ENCODE assay signal across 1 cellular context in the genomic region with DNA sequence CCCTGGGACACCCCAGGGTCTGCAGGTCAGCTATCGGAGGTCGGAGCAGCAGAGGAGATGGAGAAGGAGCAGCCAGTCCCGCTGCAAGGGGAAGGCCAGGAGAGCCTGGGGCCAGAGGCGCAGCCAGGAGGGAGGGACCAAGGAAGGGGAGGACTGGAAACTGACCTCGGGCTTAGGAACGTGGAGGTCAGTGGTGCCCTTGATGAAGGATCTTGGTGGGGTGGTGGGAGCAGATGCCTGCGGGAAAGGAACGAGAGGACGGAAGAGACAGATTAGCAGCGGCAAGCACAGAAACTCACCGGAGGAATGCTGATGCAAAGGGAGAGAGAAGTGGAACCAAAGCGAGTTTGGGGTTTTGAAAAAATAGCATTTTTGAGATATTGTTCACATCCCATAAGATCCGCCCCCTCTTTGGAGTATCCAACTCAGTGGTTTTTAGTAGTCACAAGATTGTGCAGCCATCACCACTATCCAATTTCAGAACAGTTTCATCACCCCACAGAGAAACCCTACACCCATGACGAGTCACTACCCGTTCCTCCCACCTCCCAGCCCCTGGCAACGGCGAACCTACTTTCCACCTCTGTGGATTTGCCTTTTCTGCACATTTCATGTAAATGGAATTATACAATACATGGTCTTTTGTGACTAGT.
TF ChIP-seq lines count a peak whose summit lies in the region.

No MANE protein-coding gene starts in this region.

TF ChIP-seq in K562, 482 proteins besides CTCF, POLR2A, EP300 and RAD21 (continued from another document and continues in another):
- no peak for TF ChIP-seq PATZ1 (CRISPR knock-in tag; IDR thresholded peaks at IDR 0.05; ENCODE audit: borderline replicate concordance)
- no peak for TF ChIP-seq BHLHE40 (IDR thresholded peaks at IDR 0.05; ENCODE audit: low read length)
- TF ChIP-seq, protein P1, sequence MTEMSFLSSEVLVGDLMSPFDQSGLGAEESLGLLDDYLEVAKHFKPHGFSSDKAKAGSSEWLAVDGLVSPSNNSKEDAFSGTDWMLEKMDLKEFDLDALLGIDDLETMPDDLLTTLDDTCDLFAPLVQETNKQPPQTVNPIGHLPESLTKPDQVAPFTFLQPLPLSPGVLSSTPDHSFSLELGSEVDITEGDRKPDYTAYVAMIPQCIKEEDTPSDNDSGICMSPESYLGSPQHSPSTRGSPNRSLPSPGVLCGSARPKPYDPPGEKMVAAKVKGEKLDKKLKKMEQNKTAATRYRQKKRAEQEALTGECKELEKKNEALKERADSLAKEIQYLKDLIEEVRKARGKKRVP (CRISPR knock-in tag; IDR thresholded peaks at IDR 0.05) = peak; percentile 96
- TF ChIP-seq FOXK2 (conservative IDR thresholded peaks at IDR 0.05 in 1 of 2, IDR thresholded peaks at IDR 0.05 in 1 of 2; ENCODE audit: low read depth in 2 of 2) = no peak
- TF ChIP-seq RCOR1 (IDR thresholded peaks at IDR 0.05; ENCODE audit: borderline replicate concordance in 1 of 2, low read depth in 2 of 2, low read length in 2 of 2) = peak in 1 of 2 experiments; percentile 42; a peak in 2 of 4 replicates
- no peak for TF ChIP-seq CHD4 (IDR thresholded peaks at IDR 0.05; ENCODE audit: insufficient read depth, insufficient replicate concordance, low read depth, low read length, poor library complexity, severe bottlenecking)
- no peak for TF ChIP-seq ZNF280A (IDR thresholded peaks at IDR 0.05; ENCODE audit: low read depth, partially characterized antibody)
- TF ChIP-seq SMAD1 (IDR thresholded peaks at IDR 0.05; ENCODE audit: low read depth, low read length, partially characterized antibody) = no peak
- TF ChIP-seq ZNF551 (CRISPR knock-in tag; IDR thresholded peaks at IDR 0.05) = no peak
- no peak for TF ChIP-seq CCNT2 (IDR thresholded peaks at IDR 0.05; ENCODE audit: borderline replicate concordance, extremely low read depth, insufficient read length, low read depth, low read length)
- 0 out of 2 replicates have a peak, but pooled peaks have one; percentile 12 for TF ChIP-seq ZNF830 (CRISPR knock-in tag; IDR thresholded peaks at IDR 0.05)
- no peak; the same call in 1 of the 2 replicates for TF ChIP-seq TAF7 (tag; IDR thresholded peaks at IDR 0.05)
- TF ChIP-seq HMG20B (CRISPR knock-in tag; IDR thresholded peaks at IDR 0.05) = no peak
- TF ChIP-seq ZNF197 (CRISPR knock-in tag; IDR thresholded peaks at IDR 0.05; ENCODE audit: low read depth) = no peak
- 0 out of 2 replicates have a peak, but pooled peaks have one; percentile 14 for TF ChIP-seq IRF9 (tag; IDR thresholded peaks at IDR 0.05)
- TF ChIP-seq C11orf30 (IDR thresholded peaks at IDR 0.05; ENCODE audit: low read depth) = peak; percentile 27
- peak; percentile 37 for TF ChIP-seq MAFG (tag; conservative IDR thresholded peaks at IDR 0.05)
- TF ChIP-seq CHCHD3 (CRISPR knock-in tag; IDR thresholded peaks at IDR 0.05) = no peak
- TF ChIP-seq FOS (IDR thresholded peaks at IDR 0.05; ENCODE audit: extremely low read depth, insufficient read length) = no peak
- no peak for TF ChIP-seq CLOCK (CRISPR knock-in tag; IDR thresholded peaks at IDR 0.05; ENCODE audit: borderline replicate concordance)
- TF ChIP-seq SMARCB1 (IDR thresholded peaks at IDR 0.05; ENCODE audit: insufficient read length, low read depth) = no peak
- TF ChIP-seq ZNF146 (CRISPR knock-in tag; IDR thresholded peaks at IDR 0.05; ENCODE audit: unreplicated experiment) = no peak
- TF ChIP-seq ZNF584 (CRISPR knock-in tag; IDR thresholded peaks at IDR 0.05; ENCODE audit: low read depth) = peak; percentile 29; the same call in 1 of the 2 replicates
- TF ChIP-seq HMBOX1 (IDR thresholded peaks at IDR 0.05) = no peak
- no peak for TF ChIP-seq NCOA1 (IDR thresholded peaks at IDR 0.05; ENCODE audit: low read depth)
- TF ChIP-seq, protein P2, sequence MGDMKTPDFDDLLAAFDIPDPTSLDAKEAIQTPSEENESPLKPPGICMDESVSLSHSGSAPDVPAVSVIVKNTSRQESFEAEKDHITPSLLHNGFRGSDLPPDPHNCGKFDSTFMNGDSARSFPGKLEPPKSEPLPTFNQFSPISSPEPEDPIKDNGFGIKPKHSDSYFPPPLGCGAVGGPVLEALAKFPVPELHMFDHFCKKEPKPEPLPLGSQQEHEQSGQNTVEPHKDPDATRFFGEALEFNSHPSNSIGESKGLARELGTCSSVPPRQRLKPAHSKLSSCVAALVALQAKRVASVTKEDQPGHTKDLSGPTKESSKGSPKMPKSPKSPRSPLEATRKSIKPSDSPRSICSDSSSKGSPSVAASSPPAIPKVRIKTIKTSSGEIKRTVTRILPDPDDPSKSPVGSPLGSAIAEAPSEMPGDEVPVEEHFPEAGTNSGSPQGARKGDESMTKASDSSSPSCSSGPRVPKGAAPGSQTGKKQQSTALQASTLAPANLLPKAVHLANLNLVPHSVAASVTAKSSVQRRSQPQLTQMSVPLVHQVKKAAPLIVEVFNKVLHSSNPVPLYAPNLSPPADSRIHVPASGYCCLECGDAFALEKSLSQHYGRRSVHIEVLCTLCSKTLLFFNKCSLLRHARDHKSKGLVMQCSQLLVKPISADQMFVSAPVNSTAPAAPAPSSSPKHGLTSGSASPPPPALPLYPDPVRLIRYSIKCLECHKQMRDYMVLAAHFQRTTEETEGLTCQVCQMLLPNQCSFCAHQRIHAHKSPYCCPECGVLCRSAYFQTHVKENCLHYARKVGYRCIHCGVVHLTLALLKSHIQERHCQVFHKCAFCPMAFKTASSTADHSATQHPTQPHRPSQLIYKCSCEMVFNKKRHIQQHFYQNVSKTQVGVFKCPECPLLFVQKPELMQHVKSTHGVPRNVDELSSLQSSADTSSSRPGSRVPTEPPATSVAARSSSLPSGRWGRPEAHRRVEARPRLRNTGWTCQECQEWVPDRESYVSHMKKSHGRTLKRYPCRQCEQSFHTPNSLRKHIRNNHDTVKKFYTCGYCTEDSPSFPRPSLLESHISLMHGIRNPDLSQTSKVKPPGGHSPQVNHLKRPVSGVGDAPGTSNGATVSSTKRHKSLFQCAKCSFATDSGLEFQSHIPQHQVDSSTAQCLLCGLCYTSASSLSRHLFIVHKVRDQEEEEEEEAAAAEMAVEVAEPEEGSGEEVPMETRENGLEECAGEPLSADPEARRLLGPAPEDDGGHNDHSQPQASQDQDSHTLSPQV (IDR thresholded peaks at IDR 0.05) = peak; percentile 57; the same call in 1 of the 2 replicates
- TF ChIP-seq, protein P3, sequence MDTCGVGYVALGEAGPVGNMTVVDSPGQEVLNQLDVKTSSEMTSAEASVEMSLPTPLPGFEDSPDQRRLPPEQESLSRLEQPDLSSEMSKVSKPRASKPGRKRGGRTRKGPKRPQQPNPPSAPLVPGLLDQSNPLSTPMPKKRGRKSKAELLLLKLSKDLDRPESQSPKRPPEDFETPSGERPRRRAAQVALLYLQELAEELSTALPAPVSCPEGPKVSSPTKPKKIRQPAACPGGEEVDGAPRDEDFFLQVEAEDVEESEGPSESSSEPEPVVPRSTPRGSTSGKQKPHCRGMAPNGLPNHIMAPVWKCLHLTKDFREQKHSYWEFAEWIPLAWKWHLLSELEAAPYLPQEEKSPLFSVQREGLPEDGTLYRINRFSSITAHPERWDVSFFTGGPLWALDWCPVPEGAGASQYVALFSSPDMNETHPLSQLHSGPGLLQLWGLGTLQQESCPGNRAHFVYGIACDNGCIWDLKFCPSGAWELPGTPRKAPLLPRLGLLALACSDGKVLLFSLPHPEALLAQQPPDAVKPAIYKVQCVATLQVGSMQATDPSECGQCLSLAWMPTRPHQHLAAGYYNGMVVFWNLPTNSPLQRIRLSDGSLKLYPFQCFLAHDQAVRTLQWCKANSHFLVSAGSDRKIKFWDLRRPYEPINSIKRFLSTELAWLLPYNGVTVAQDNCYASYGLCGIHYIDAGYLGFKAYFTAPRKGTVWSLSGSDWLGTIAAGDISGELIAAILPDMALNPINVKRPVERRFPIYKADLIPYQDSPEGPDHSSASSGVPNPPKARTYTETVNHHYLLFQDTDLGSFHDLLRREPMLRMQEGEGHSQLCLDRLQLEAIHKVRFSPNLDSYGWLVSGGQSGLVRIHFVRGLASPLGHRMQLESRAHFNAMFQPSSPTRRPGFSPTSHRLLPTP (IDR thresholded peaks at IDR 0.05; ENCODE audit: borderline replicate concordance, extremely low read depth, insufficient read length) = no peak
- peak; percentile 42; the same call in 1 of the 2 replicates for TF ChIP-seq ZBTB12 (CRISPR knock-in tag; IDR thresholded peaks at IDR 0.05)
- no peak for TF ChIP-seq CC2D1A (IDR thresholded peaks at IDR 0.05)
- TF ChIP-seq ZNF586 (CRISPR knock-in tag; conservative IDR thresholded peaks at IDR 0.05) = 0 out of 2 replicates have a peak, but pooled peaks have one; percentile 54
- TF ChIP-seq CSDE1 (IDR thresholded peaks at IDR 0.05) = no peak
- TF ChIP-seq SP1 (CRISPR knock-in tag; IDR thresholded peaks at IDR 0.05) = no peak
- 0 out of 2 replicates have a peak, but pooled peaks have one; percentile 20 for TF ChIP-seq KLF13 (tag; IDR thresholded peaks at IDR 0.05; ENCODE audit: borderline replicate concordance, low read depth)
- peak; percentile 36; the same call in 1 of the 2 replicates for TF ChIP-seq MIER1 (IDR thresholded peaks at IDR 0.05; ENCODE audit: low read depth)
- no peak for TF ChIP-seq THAP7 (CRISPR knock-in tag; IDR thresholded peaks at IDR 0.05)
